In genomic region chr17:57215317-57215716, GRCh38 we compare ENCODE assay signal across 1 cellular context.
TF ChIP-seq lines count a peak whose summit lies in the region.

No MANE protein-coding gene starts in this region.

TF ChIP-seq in K562, 482 proteins besides CTCF, POLR2A, EP300 and RAD21 (continued from another document):
- TF ChIP-seq MEF2A (IDR thresholded peaks at IDR 0.05; ENCODE audit: control insufficient read depth, low read depth, low read length) (no peak), POLR2AphosphoS2 (IDR thresholded peaks at IDR 0.05; ENCODE audit: low read length) (no peak), CBFA2T2 (conservative IDR thresholded peaks at IDR 0.05) (no peak), SIRT6 (IDR thresholded peaks at IDR 0.05; ENCODE audit: low read depth, low read length) (no peak), TCF3 (CRISPR knock-in tag; IDR thresholded peaks at IDR 0.05) (no peak), SMARCE1 (IDR thresholded peaks at IDR 0.05) (peak; percentile 60), TRIM25 (IDR thresholded peaks at IDR 0.05; ENCODE audit: borderline replicate concordance) (no peak), ELF4 (CRISPR knock-in tag; IDR thresholded peaks at IDR 0.05) (no peak), CREM (IDR thresholded peaks at IDR 0.05; ENCODE audit: low read depth) (no peak), ZNF444 (CRISPR knock-in tag; IDR thresholded peaks at IDR 0.05) (no peak), ZNF830 (CRISPR knock-in tag; IDR thresholded peaks at IDR 0.05) (no peak), HOXB6 (CRISPR knock-in tag; IDR thresholded peaks at IDR 0.05; ENCODE audit: borderline replicate concordance) (no peak), ZNF764 (CRISPR knock-in tag; IDR thresholded peaks at IDR 0.05; ENCODE audit: low read depth) (no peak), SMAD4 (CRISPR knock-in tag; conservative IDR thresholded peaks at IDR 0.05) (no peak), ZNF518B (CRISPR knock-in tag; IDR thresholded peaks at IDR 0.05) (no peak), ZNF785 (CRISPR knock-in tag; IDR thresholded peaks at IDR 0.05) (no peak), ARID1B (IDR thresholded peaks at IDR 0.05) (peak; percentile 54; the same call in 1 of the 2 replicates), SFPQ (IDR thresholded peaks at IDR 0.05; ENCODE audit: low read depth, low read length) (no peak), E2F8 (IDR thresholded peaks at IDR 0.05; ENCODE audit: low read depth, partially characterized antibody) (no peak), SNIP1 (IDR thresholded peaks at IDR 0.05; ENCODE audit: low read depth) (no peak), HCFC1 (IDR thresholded peaks at IDR 0.05; ENCODE audit: low read depth, low read length) (no peak), NR3C1 (CRISPR knock-in tag; IDR thresholded peaks at IDR 0.05) (no peak), ZEB2 (IDR thresholded peaks at IDR 0.05) (peak; percentile 26; the same call in 1 of the 2 replicates), PPARD (CRISPR knock-in tag; IDR thresholded peaks at IDR 0.05) (no peak), MTA1 (IDR thresholded peaks at IDR 0.05; ENCODE audit: borderline replicate concordance) (no peak), C11orf30 (IDR thresholded peaks at IDR 0.05; ENCODE audit: low read depth) (peak; percentile 21; the same call in 1 of the 2 replicates), DPF2 (IDR thresholded peaks at IDR 0.05) (peak; percentile 71; the same call in 1 of the 2 replicates), ZNF79 (CRISPR knock-in tag; IDR thresholded peaks at IDR 0.05; ENCODE audit: low read depth) (no peak), MECOM (CRISPR knock-in tag; IDR thresholded peaks at IDR 0.05) (no peak), ZKSCAN1 (IDR thresholded peaks at IDR 0.05; ENCODE audit: low read depth, low read length) (no peak), JUND (IDR thresholded peaks at IDR 0.05; ENCODE audit: borderline replicate concordance, low read depth, low read length) (peak; percentile 73), JUND (tag; IDR thresholded peaks at IDR 0.05; ENCODE audit: borderline replicate concordance, low read depth, low read length) (peak; percentile 40; the same call in 1 of the 3 replicates), MEIS2 (IDR thresholded peaks at IDR 0.05; ENCODE audit: partially characterized antibody) (peak; percentile 27), CHCHD3 (CRISPR knock-in tag; IDR thresholded peaks at IDR 0.05) (no peak), ZNF143 (CRISPR knock-in tag; IDR thresholded peaks at IDR 0.05) (no peak), JUNB (CRISPR knock-in tag; conservative IDR thresholded peaks at IDR 0.05) (no peak), ATF7 (IDR thresholded peaks at IDR 0.05) (peak; percentile 23; the same call in 1 of the 2 replicates), PCBP1 (IDR thresholded peaks at IDR 0.05; ENCODE audit: low read depth, low read length, poor library complexity, severe bottlenecking) (no peak), ETV1 (tag; conservative IDR thresholded peaks at IDR 0.05; ENCODE audit: low read depth) (no peak), TARDBP (IDR thresholded peaks at IDR 0.05) (no peak), ZNF212 (CRISPR knock-in tag; IDR thresholded peaks at IDR 0.05) (no peak), CEBPB (tag; IDR thresholded peaks at IDR 0.05) (no peak), NFE2 (IDR thresholded peaks at IDR 0.05; ENCODE audit: low read depth) (peak; percentile 52), DMBX1 (CRISPR knock-in tag; IDR thresholded peaks at IDR 0.05; ENCODE audit: borderline replicate concordance) (no peak), TEAD4 (IDR thresholded peaks at IDR 0.05; ENCODE audit: low read length) (no peak), TEAD4 (CRISPR knock-in tag; IDR thresholded peaks at IDR 0.05; ENCODE audit: borderline replicate concordance) (no peak)
- TF ChIP-seq, protein P1, sequence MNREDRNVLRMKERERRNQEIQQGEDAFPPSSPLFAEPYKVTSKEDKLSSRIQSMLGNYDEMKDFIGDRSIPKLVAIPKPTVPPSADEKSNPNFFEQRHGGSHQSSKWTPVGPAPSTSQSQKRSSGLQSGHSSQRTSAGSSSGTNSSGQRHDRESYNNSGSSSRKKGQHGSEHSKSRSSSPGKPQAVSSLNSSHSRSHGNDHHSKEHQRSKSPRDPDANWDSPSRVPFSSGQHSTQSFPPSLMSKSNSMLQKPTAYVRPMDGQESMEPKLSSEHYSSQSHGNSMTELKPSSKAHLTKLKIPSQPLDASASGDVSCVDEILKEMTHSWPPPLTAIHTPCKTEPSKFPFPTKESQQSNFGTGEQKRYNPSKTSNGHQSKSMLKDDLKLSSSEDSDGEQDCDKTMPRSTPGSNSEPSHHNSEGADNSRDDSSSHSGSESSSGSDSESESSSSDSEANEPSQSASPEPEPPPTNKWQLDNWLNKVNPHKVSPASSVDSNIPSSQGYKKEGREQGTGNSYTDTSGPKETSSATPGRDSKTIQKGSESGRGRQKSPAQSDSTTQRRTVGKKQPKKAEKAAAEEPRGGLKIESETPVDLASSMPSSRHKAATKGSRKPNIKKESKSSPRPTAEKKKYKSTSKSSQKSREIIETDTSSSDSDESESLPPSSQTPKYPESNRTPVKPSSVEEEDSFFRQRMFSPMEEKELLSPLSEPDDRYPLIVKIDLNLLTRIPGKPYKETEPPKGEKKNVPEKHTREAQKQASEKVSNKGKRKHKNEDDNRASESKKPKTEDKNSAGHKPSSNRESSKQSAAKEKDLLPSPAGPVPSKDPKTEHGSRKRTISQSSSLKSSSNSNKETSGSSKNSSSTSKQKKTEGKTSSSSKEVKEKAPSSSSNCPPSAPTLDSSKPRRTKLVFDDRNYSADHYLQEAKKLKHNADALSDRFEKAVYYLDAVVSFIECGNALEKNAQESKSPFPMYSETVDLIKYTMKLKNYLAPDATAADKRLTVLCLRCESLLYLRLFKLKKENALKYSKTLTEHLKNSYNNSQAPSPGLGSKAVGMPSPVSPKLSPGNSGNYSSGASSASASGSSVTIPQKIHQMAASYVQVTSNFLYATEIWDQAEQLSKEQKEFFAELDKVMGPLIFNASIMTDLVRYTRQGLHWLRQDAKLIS (CRISPR knock-in tag; IDR thresholded peaks at IDR 0.05), result no peak
- TF ChIP-seq, protein P2, sequence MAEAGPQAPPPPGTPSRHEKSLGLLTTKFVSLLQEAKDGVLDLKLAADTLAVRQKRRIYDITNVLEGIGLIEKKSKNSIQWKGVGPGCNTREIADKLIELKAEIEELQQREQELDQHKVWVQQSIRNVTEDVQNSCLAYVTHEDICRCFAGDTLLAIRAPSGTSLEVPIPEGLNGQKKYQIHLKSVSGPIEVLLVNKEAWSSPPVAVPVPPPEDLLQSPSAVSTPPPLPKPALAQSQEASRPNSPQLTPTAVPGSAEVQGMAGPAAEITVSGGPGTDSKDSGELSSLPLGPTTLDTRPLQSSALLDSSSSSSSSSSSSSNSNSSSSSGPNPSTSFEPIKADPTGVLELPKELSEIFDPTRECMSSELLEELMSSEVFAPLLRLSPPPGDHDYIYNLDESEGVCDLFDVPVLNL (CRISPR knock-in tag; IDR thresholded peaks at IDR 0.05; ENCODE audit: low read depth), result no peak
- TF ChIP-seq, protein P3, sequence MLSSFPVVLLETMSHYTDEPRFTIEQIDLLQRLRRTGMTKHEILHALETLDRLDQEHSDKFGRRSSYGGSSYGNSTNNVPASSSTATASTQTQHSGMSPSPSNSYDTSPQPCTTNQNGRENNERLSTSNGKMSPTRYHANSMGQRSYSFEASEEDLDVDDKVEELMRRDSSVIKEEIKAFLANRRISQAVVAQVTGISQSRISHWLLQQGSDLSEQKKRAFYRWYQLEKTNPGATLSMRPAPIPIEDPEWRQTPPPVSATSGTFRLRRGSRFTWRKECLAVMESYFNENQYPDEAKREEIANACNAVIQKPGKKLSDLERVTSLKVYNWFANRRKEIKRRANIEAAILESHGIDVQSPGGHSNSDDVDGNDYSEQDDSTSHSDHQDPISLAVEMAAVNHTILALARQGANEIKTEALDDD (IDR thresholded peaks at IDR 0.05), result peak; percentile 88
- TF ChIP-seq, protein P4, sequence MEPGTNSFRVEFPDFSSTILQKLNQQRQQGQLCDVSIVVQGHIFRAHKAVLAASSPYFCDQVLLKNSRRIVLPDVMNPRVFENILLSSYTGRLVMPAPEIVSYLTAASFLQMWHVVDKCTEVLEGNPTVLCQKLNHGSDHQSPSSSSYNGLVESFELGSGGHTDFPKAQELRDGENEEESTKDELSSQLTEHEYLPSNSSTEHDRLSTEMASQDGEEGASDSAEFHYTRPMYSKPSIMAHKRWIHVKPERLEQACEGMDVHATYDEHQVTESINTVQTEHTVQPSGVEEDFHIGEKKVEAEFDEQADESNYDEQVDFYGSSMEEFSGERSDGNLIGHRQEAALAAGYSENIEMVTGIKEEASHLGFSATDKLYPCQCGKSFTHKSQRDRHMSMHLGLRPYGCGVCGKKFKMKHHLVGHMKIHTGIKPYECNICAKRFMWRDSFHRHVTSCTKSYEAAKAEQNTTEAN (CRISPR knock-in tag; IDR thresholded peaks at IDR 0.05), result no peak
